ENCODE assay signal across 38 cellular contexts in the genomic region with DNA sequence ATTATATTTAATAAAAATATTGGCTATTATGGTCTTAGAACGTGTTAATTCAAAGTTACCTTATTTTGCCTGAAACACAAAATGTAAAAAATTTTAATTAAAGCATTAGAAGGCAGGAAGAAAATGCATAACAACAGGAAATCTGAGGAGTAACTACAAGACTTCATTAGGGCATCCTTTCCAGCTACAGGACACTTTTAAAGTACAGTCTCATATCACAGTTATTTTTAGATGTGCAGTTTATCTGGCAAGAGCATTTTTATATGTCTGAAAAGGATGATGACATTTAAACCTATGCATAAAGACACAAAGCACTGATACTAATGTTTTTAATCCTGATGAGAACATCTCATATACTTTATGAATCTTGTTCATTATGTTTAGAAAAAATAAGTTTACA.
"Had no signal": no experiment of that assay in that cellular context is flagged by ENCODE, and none has a peak within 500 bp of the region (broad histone marks: within the 10 kb centered on the region; RNA-seq: fewer than 3 reads in every experiment).

No MANE protein-coding gene starts in this region.

- H3K27ac Mint-ChIP-seq: activated naive CD4-positive, alpha-beta T cell treated with anti-CD3 and anti-CD28 coated beads, Interleukin-2, amount 10 ng/mL, durations not matched to agents 7 days and 5 days; activated naive CD4-positive, alpha-beta T cell treated with anti-CD3 and anti-CD28 coated beads, Interleukin-2, amount 50 U/mL, for 24 hours; activated naive CD4-positive, alpha-beta T cell treated with anti-CD3 and anti-CD28 coated beads, Interleukin-2, amount 50 U/mL, for 72 hours; activated naive CD8-positive, alpha-beta T cell; activated naive CD8-positive, alpha-beta T cell treated with anti-CD3 and anti-CD28 coated beads for 36 hours; activated naive CD8-positive, alpha-beta T cell treated with anti-CD3 and anti-CD28 coated beads, Interleukin-2, amount 10 ng/mL, durations not matched to agents 7 days and 5 days; activated naive CD8-positive, alpha-beta T cell treated with anti-CD3 and anti-CD28 coated beads, Interleukin-2, amount 50 U/mL, for 24 hours; activated T-cell treated with anti-CD3 and anti-CD28 coated beads, Interleukin-2, amount 50 U/mL, for 24 hours; activated T-cell treated with anti-CD3 and anti-CD28 coated beads, Interleukin-2, amount 50 U/mL, for 72 hours; activated T-helper 1 cell treated with anti-CD3 and anti-CD28 coated beads, Interleukin-12 subunit alpha, Interleukin-12 subunit beta, Interleukin-2, Interleukin-4 antibody, amounts not matched to agents 30 ng/mL and 10 ng/mL and 1 ng/mL, durations not matched to agents 14 hours and 24 hours and 36 hours; activated T-helper 17 cell treated with anti-CD3 and anti-CD28 coated beads, Interleukin-2, amount 50 U/mL, for 72 hours; activated T-helper 2 cell treated with anti-CD3 and anti-CD28 coated beads, Interferon-gamma antibody, Interleukin-2, Interleukin-4, amounts not matched to agents 10 μg/mL and 5 μg/mL and 100 μg/mL, durations not matched to agents 14 hours and 24 hours and 36 hours; brain had no signal

- H3K9me3 Mint-ChIP-seq: activated naive CD4-positive, alpha-beta T cell treated with anti-CD3 and anti-CD28 coated beads, Interleukin-2, amount 10 ng/mL, durations not matched to agents 7 days and 5 days; activated naive CD4-positive, alpha-beta T cell treated with anti-CD3 and anti-CD28 coated beads, Interleukin-2, amount 50 U/mL, for 24 hours; activated naive CD4-positive, alpha-beta T cell treated with anti-CD3 and anti-CD28 coated beads, Interleukin-2, amount 50 U/mL, for 72 hours; activated naive CD8-positive, alpha-beta T cell treated with anti-CD3 and anti-CD28 coated beads for 36 hours; activated naive CD8-positive, alpha-beta T cell treated with anti-CD3 and anti-CD28 coated beads, Interleukin-2, amount 10 ng/mL, durations not matched to agents 7 days and 5 days; activated naive CD8-positive, alpha-beta T cell treated with anti-CD3 and anti-CD28 coated beads, Interleukin-2, amount 50 U/mL, for 24 hours; activated T-cell treated with anti-CD3 and anti-CD28 coated beads, Interleukin-2, amount 50 U/mL, for 24 hours; activated T-cell treated with anti-CD3 and anti-CD28 coated beads, Interleukin-2, amount 50 U/mL, for 4 hours; activated T-cell treated with anti-CD3 and anti-CD28 coated beads, Interleukin-2, amount 50 U/mL, for 72 hours; activated T-helper 1 cell treated with anti-CD3 and anti-CD28 coated beads, Interleukin-12 subunit alpha, Interleukin-12 subunit beta, Interleukin-2, Interleukin-4 antibody, amounts not matched to agents 30 ng/mL and 10 ng/mL and 1 ng/mL, durations not matched to agents 14 hours and 24 hours and 36 hours; activated T-helper 17 cell treated with anti-CD3 and anti-CD28 coated beads, Interleukin-2, amount 50 U/mL, for 72 hours; activated T-helper 2 cell treated with anti-CD3 and anti-CD28 coated beads, Interferon-gamma antibody, Interleukin-2, Interleukin-4, amounts not matched to agents 10 μg/mL and 5 μg/mL and 100 μg/mL, durations not matched to agents 14 hours and 24 hours and 36 hours; brain; central memory CD8-positive, alpha-beta T cell had no signal

- H3K4me3 ChIP-seq: adrenal gland, ascending aorta, body of pancreas, breast epithelium, cardiac muscle cell had no signal

- H3K27me3 ChIP-seq: adrenal gland, ascending aorta, body of pancreas, brain microvascular endothelial cell, breast epithelium, cardiac muscle cell had no signal

- H3K36me3 Mint-ChIP-seq: activated naive CD4-positive, alpha-beta T cell treated with anti-CD3 and anti-CD28 coated beads, Interleukin-2, amount 10 ng/mL, durations not matched to agents 7 days and 5 days; activated naive CD4-positive, alpha-beta T cell treated with anti-CD3 and anti-CD28 coated beads, Interleukin-2, amount 50 U/mL, for 72 hours; brain had no signal

- DNase-seq: activated effector memory CD4-positive, alpha-beta T cell treated with anti-CD3 and anti-CD28 coated beads, Interleukin-2, amount 50 U/mL, for 16 hours; activated effector memory CD4-positive, alpha-beta T cell treated with Interleukin-2 at 50 U/mL for 16 hours; activated gamma-delta T cell; activated gamma-delta T cell treated with Interleukin-2 at 50 U/mL for 16 hours; activated naive CD4-positive, alpha-beta T cell; activated naive CD4-positive, alpha-beta T cell treated with anti-CD3 and anti-CD28 coated beads, Interleukin-2, amount 10 ng/mL, durations not matched to agents 7 days and 5 days; activated naive CD4-positive, alpha-beta T cell treated with anti-CD3 and anti-CD28 coated beads, Interleukin-2, amount 50 U/mL, for 16 hours; activated naive CD4-positive, alpha-beta T cell treated with Interleukin-2 at 50 U/mL for 16 hours; activated naive CD8-positive, alpha-beta T cell treated with anti-CD3 and anti-CD28 coated beads for 36 hours; activated naive CD8-positive, alpha-beta T cell treated with anti-CD3 and anti-CD28 coated beads, Interleukin-2, amount 10 ng/mL, durations not matched to agents 7 days and 5 days; activated naive CD8-positive, alpha-beta T cell treated with anti-CD3 and anti-CD28 coated beads, Interleukin-2, amount 50 U/mL, for 24 hours; activated T-cell treated with anti-CD3 and anti-CD28 coated beads for 4 hours; activated T-cell treated with anti-CD3 and anti-CD28 coated beads, Interleukin-2, amount 50 U/mL, for 1 hour; activated T-cell treated with anti-CD3 and anti-CD28 coated beads, Interleukin-2, amount 50 U/mL, for 24 hours; activated T-cell treated with anti-CD3 and anti-CD28 coated beads, Interleukin-2, amount 50 U/mL, for 4 hours; activated T-cell treated with anti-CD3 and anti-CD28 coated beads, Interleukin-2, amount 50 U/mL, for 48 hours; activated T-cell treated with anti-CD3 and anti-CD28 coated beads, Interleukin-2, amount 50 U/mL, for 72 hours; adrenal gland; amniotic stem cell; amygdala; anterior cingulate cortex; aorta; body of pancreas; brain microvascular endothelial cell; caudate nucleus; central memory CD4-positive, alpha-beta T cell; cerebellar nuclear complex had no signal

- H3K36me3 ChIP-seq: adrenal gland, ascending aorta, brain microvascular endothelial cell, breast epithelium, cardiac muscle cell had no signal

- H3K4me1 Mint-ChIP-seq: activated naive CD4-positive, alpha-beta T cell treated with anti-CD3 and anti-CD28 coated beads, Interleukin-2, amount 10 ng/mL, durations not matched to agents 7 days and 5 days; activated naive CD4-positive, alpha-beta T cell treated with anti-CD3 and anti-CD28 coated beads, Interleukin-2, amount 50 U/mL, for 24 hours; activated naive CD8-positive, alpha-beta T cell treated with anti-CD3 and anti-CD28 coated beads for 36 hours; activated naive CD8-positive, alpha-beta T cell treated with anti-CD3 and anti-CD28 coated beads, Interleukin-2, amount 10 ng/mL, durations not matched to agents 7 days and 5 days; activated naive CD8-positive, alpha-beta T cell treated with anti-CD3 and anti-CD28 coated beads, Interleukin-2, amount 50 U/mL, for 24 hours; activated T-helper 17 cell treated with anti-CD3 and anti-CD28 coated beads, Interleukin-2, amount 50 U/mL, for 72 hours; central memory CD8-positive, alpha-beta T cell had no signal

- H3K4me3 Mint-ChIP-seq: activated naive CD4-positive, alpha-beta T cell treated with anti-CD3 and anti-CD28 coated beads, Interleukin-2, amount 10 ng/mL, durations not matched to agents 7 days and 5 days; activated naive CD4-positive, alpha-beta T cell treated with anti-CD3 and anti-CD28 coated beads, Interleukin-2, amount 50 U/mL, for 24 hours; activated naive CD8-positive, alpha-beta T cell; activated naive CD8-positive, alpha-beta T cell treated with anti-CD3 and anti-CD28 coated beads for 36 hours; activated naive CD8-positive, alpha-beta T cell treated with anti-CD3 and anti-CD28 coated beads, Interleukin-2, amount 10 ng/mL, durations not matched to agents 7 days and 5 days; activated naive CD8-positive, alpha-beta T cell treated with anti-CD3 and anti-CD28 coated beads, Interleukin-2, amount 50 U/mL, for 24 hours; activated T-cell treated with anti-CD3 and anti-CD28 coated beads, Interleukin-2, amount 50 U/mL, for 24 hours; activated T-cell treated with anti-CD3 and anti-CD28 coated beads, Interleukin-2, amount 50 U/mL, for 4 hours; activated T-cell treated with anti-CD3 and anti-CD28 coated beads, Interleukin-2, amount 50 U/mL, for 72 hours; activated T-helper 1 cell treated with anti-CD3 and anti-CD28 coated beads, Interleukin-12 subunit alpha, Interleukin-12 subunit beta, Interleukin-2, Interleukin-4 antibody, amounts not matched to agents 30 ng/mL and 10 ng/mL and 1 ng/mL, durations not matched to agents 14 hours and 24 hours and 36 hours; activated T-helper 17 cell treated with anti-CD3 and anti-CD28 coated beads, Interleukin-2, amount 50 U/mL, for 72 hours; brain; central memory CD8-positive, alpha-beta T cell had no signal

- H3K27ac ChIP-seq: adrenal gland, ascending aorta, body of pancreas, brain microvascular endothelial cell, breast epithelium, cardiac muscle cell had no signal

- H3K27me3 Mint-ChIP-seq: activated naive CD4-positive, alpha-beta T cell treated with anti-CD3 and anti-CD28 coated beads, Interleukin-2, amount 10 ng/mL, durations not matched to agents 7 days and 5 days; activated naive CD4-positive, alpha-beta T cell treated with anti-CD3 and anti-CD28 coated beads, Interleukin-2, amount 50 U/mL, for 24 hours; activated naive CD8-positive, alpha-beta T cell; activated naive CD8-positive, alpha-beta T cell treated with anti-CD3 and anti-CD28 coated beads for 36 hours; activated naive CD8-positive, alpha-beta T cell treated with anti-CD3 and anti-CD28 coated beads, Interleukin-2, amount 10 ng/mL, durations not matched to agents 7 days and 5 days; activated naive CD8-positive, alpha-beta T cell treated with anti-CD3 and anti-CD28 coated beads, Interleukin-2, amount 50 U/mL, for 24 hours; activated T-cell treated with anti-CD3 and anti-CD28 coated beads, Interleukin-2, amount 50 U/mL, for 24 hours; activated T-helper 17 cell treated with anti-CD3 and anti-CD28 coated beads, Interleukin-2, amount 50 U/mL, for 72 hours; brain; central memory CD8-positive, alpha-beta T cell had no signal

- ATAC-seq: activated naive CD4-positive, alpha-beta T cell treated with anti-CD3 and anti-CD28 coated beads, Interleukin-2, amount 50 U/mL, for 72 hours; activated naive CD8-positive, alpha-beta T cell treated with anti-CD3 and anti-CD28 coated beads, Interleukin-2, amount 50 U/mL, for 24 hours; activated T-cell treated with anti-CD3 and anti-CD28 coated beads, Interleukin-2, amount 50 U/mL, for 4 hours; activated T-cell treated with anti-CD3 and anti-CD28 coated beads, Interleukin-2, amount 50 U/mL, for 72 hours; activated T-helper 17 cell treated with anti-CD3 and anti-CD28 coated beads, Interleukin-2, amount 50 U/mL, for 72 hours; body of pancreas had no signal

- H3K9me3 ChIP-seq: adrenal gland, ascending aorta, body of pancreas, breast epithelium had no signal
